Comparison of ENCODE assay signal across 1 cellular context in genomic region chr6:137707590-137708360, GRCh38.
TF ChIP-seq lines count a peak whose summit lies in the region.

No MANE protein-coding gene starts in this region.

TF ChIP-seq in HepG2, 621 proteins besides CTCF, POLR2A, EP300 and RAD21 (continued from another document and continues in another):
- TF ChIP-seq TEAD3 (CRISPR knock-in tag; optimal IDR thresholded peaks at IDR 0.05; ENCODE audit: borderline replicate concordance) (peak; percentile 62), HDAC1 (CRISPR knock-in tag; IDR thresholded peaks at IDR 0.05) (peak; percentile 60), ZNF431 (CRISPR knock-in tag; IDR thresholded peaks at IDR 0.05; ENCODE audit: borderline replicate concordance, low read depth) (no peak), MLXIP (CRISPR knock-in tag; IDR thresholded peaks at IDR 0.05; ENCODE audit: borderline replicate concordance) (0 out of 2 replicates have a peak, but pooled peaks have one; percentile 18), PITX1 (CRISPR knock-in tag; IDR thresholded peaks at IDR 0.05) (peak; percentile 87), CCDC6 (CRISPR knock-in tag; IDR thresholded peaks at IDR 0.05) (peak; percentile 97), ZBTB25 (CRISPR knock-in tag; IDR thresholded peaks at IDR 0.05) (no peak), JUNB (CRISPR knock-in tag; IDR thresholded peaks at IDR 0.05; ENCODE audit: borderline replicate concordance) (no peak), ZNF17 (CRISPR knock-in tag; IDR thresholded peaks at IDR 0.05) (no peak), ZNF598 (CRISPR knock-in tag; IDR thresholded peaks at IDR 0.05; ENCODE audit: borderline replicate concordance) (no peak), KLF13 (CRISPR knock-in tag; IDR thresholded peaks at IDR 0.05) (no peak), ZNF547 (CRISPR knock-in tag; IDR thresholded peaks at IDR 0.05) (no peak), UBTF (CRISPR knock-in tag; IDR thresholded peaks at IDR 0.05) (no peak), WIZ (CRISPR knock-in tag; IDR thresholded peaks at IDR 0.05) (no peak), SRSF9 (IDR thresholded peaks at IDR 0.05; ENCODE audit: borderline replicate concordance, insufficient read depth, low read depth, low read length, poor library complexity, severe bottlenecking) (no peak), ZNF331 (CRISPR knock-in tag; IDR thresholded peaks at IDR 0.05) (peak; percentile 16; the same call in 1 of the 2 replicates), NCOA5 (CRISPR knock-in tag; IDR thresholded peaks at IDR 0.05) (no peak), BRD4 (CRISPR knock-in tag; IDR thresholded peaks at IDR 0.05) (peak; percentile 68; the same call in 1 of the 2 replicates), MYC (CRISPR knock-in tag; IDR thresholded peaks at IDR 0.05; ENCODE audit: borderline replicate concordance) (no peak), SMARCE1 (IDR thresholded peaks at IDR 0.05; ENCODE audit: borderline replicate concordance) (no peak), SAFB2 (CRISPR knock-in tag; IDR thresholded peaks at IDR 0.05; ENCODE audit: borderline replicate concordance, low read depth) (no peak; the same call in 1 of the 2 replicates), TCF7L2 (IDR thresholded peaks at IDR 0.05; ENCODE audit: low read depth, low read length) (peak; percentile 96), TRIM24 (CRISPR knock-in tag; IDR thresholded peaks at IDR 0.05) (no peak), ZNF430 (CRISPR knock-in tag; IDR thresholded peaks at IDR 0.05) (peak; percentile 61; the same call in 1 of the 2 replicates), ZNF317 (CRISPR knock-in tag; IDR thresholded peaks at IDR 0.05) (peak; percentile 45; the same call in 1 of the 2 replicates), ZNF367 (CRISPR knock-in tag; IDR thresholded peaks at IDR 0.05; ENCODE audit: borderline replicate concordance) (no peak; the same call in 1 of the 2 replicates), MNT (IDR thresholded peaks at IDR 0.05) (no peak), ZBED4 (CRISPR knock-in tag; IDR thresholded peaks at IDR 0.05; ENCODE audit: borderline replicate concordance) (peak; percentile 52; the same call in 1 of the 2 replicates), MAX (IDR thresholded peaks at IDR 0.05) (peak; percentile 83), TEAD2 (CRISPR knock-in tag; IDR thresholded peaks at IDR 0.05) (no peak), ZNF577 (CRISPR knock-in tag; IDR thresholded peaks at IDR 0.05; ENCODE audit: borderline replicate concordance, low read depth) (no peak), GABPB1 (CRISPR knock-in tag; IDR thresholded peaks at IDR 0.05) (peak; percentile 2; the same call in 1 of the 2 replicates), NFRKB (IDR thresholded peaks at IDR 0.05) (no peak), MIER3 (CRISPR knock-in tag; IDR thresholded peaks at IDR 0.05; ENCODE audit: borderline replicate concordance) (0 out of 2 replicates have a peak, but pooled peaks have one; percentile 51), DMTF1 (CRISPR knock-in tag; IDR thresholded peaks at IDR 0.05) (no peak), DPF2 (CRISPR knock-in tag; IDR thresholded peaks at IDR 0.05; ENCODE audit: borderline replicate concordance, low read depth) (peak; percentile 24; the same call in 1 of the 2 replicates), KAT8 (CRISPR knock-in tag; IDR thresholded peaks at IDR 0.05) (peak; percentile 50), ZNF446 (CRISPR knock-in tag; IDR thresholded peaks at IDR 0.05) (no peak), ZZZ3 (CRISPR knock-in tag; IDR thresholded peaks at IDR 0.05; ENCODE audit: borderline replicate concordance) (no peak), ZNF343 (CRISPR knock-in tag; IDR thresholded peaks at IDR 0.05) (no peak; the same call in none of the 2 replicates), BATF2 (CRISPR knock-in tag; IDR thresholded peaks at IDR 0.05) (no peak), MIXL1 (CRISPR knock-in tag; IDR thresholded peaks at IDR 0.05) (no peak; the same call in none of the 2 replicates), ZNF550 (CRISPR knock-in tag; IDR thresholded peaks at IDR 0.05; ENCODE audit: borderline replicate concordance) (no peak), HNRNPUL1 (IDR thresholded peaks at IDR 0.05; ENCODE audit: low read depth, low read length) (no peak), ZNF619 (CRISPR knock-in tag; IDR thresholded peaks at IDR 0.05) (peak; percentile 74; the same call in 1 of the 2 replicates), SALL1 (CRISPR knock-in tag; IDR thresholded peaks at IDR 0.05) (peak; percentile 83), ZNF772 (CRISPR knock-in tag; IDR thresholded peaks at IDR 0.05) (peak; percentile 66; the same call in 1 of the 2 replicates), GLI4 (CRISPR knock-in tag; IDR thresholded peaks at IDR 0.05; ENCODE audit: borderline replicate concordance) (no peak), ZNF383 (CRISPR knock-in tag; IDR thresholded peaks at IDR 0.05; ENCODE audit: borderline replicate concordance) (no peak), CERS6 (CRISPR knock-in tag; IDR thresholded peaks at IDR 0.05) (no peak), ZNF761 (CRISPR knock-in tag; conservative IDR thresholded peaks at IDR 0.05) (no peak), SMAD1 (CRISPR knock-in tag; IDR thresholded peaks at IDR 0.05; ENCODE audit: borderline replicate concordance, low read depth) (0 out of 2 replicates have a peak, but pooled peaks have one; percentile 47)
